Comparison of ENCODE assay signal across 34 cellular contexts in genomic region chr10:52650873-52651272, GRCh38.
"Had no signal": no experiment of that assay in that cellular context is flagged by ENCODE, and none has a peak within 500 bp of the region (broad histone marks: within the 10 kb centered on the region; RNA-seq: fewer than 3 reads in every experiment).

No MANE protein-coding gene starts in this region.

- H3K27me3 ChIP-seq: brain microvascular endothelial cell had no signal

- H3K9me3 Mint-ChIP-seq: activated CD4-positive, alpha-beta memory T cell treated with anti-CD3 and anti-CD28 coated beads, Interleukin-2, amount 10 ng/mL, durations not matched to agents 7 days and 5 days; activated naive CD8-positive, alpha-beta T cell treated with anti-CD3 and anti-CD28 coated beads, Interleukin-2, amount 50 U/mL, for 24 hours had no signal

- H3K36me3 ChIP-seq: brain microvascular endothelial cell, WERI-Rb-1 had no signal

- DNase-seq: activated CD4-positive, alpha-beta memory T cell treated with anti-CD3 and anti-CD28 coated beads, Interleukin-2, amount 10 ng/mL, durations not matched to agents 7 days and 5 days; activated CD4-positive, alpha-beta T cell treated with anti-CD3 and anti-CD28 coated beads for 1 hour; activated CD4-positive, alpha-beta T cell treated with anti-CD3 and anti-CD28 coated beads for 48 hours; activated CD4-positive, CD25-positive, alpha-beta regulatory T cell; activated CD8-positive, alpha-beta memory T cell treated with anti-CD3 and anti-CD28 coated beads for 24 hours; activated CD8-positive, alpha-beta memory T cell treated with anti-CD3 and anti-CD28 coated beads, Interleukin-2, amount 10 ng/mL, durations not matched to agents 7 days and 5 days; activated CD8-positive, alpha-beta memory T cell treated with anti-CD3 and anti-CD28 coated beads, Interleukin-2, amount 50 U/mL, for 48 hours; activated effector memory CD4-positive, alpha-beta T cell treated with Interleukin-2 at 50 U/mL for 16 hours; activated naive CD4-positive, alpha-beta T cell treated with anti-CD3 and anti-CD28 coated beads, Interleukin-2, amount 10 ng/mL, durations not matched to agents 7 days and 5 days; activated naive CD8-positive, alpha-beta T cell treated with anti-CD3 and anti-CD28 coated beads, Interleukin-2, amount 50 U/mL, for 24 hours; activated T-cell treated with anti-CD3 and anti-CD28 coated beads, Interleukin-2, amount 50 U/mL, for 48 hours; anterior cingulate cortex; brain microvascular endothelial cell; NCI-H1092 treated with DMSO at 0.1 percent for 48 hours; NCI-H1417; NCI-H146; NCI-H187; NCI-H2029 treated with DMSO at 0.1 percent for 48 hours; NCI-H2107; NCI-H2171; NCI-H510A; NCI-H526; NCI-H748 treated with DMSO at 0.1 percent for 48 hours; NK-92 treated with Interleukin-12 subunit alpha and Interleukin-12 subunit beta, amount 100 ng/mL, for 24 hours; PC-3; SIG-M5; T-cell; T-helper 17 cell; WERI-Rb-1 had no signal

- ATAC-seq: activated CD8-positive, alpha-beta memory T cell treated with anti-CD3 and anti-CD28 coated beads, Interleukin-2, amount 10 ng/mL, durations not matched to agents 7 days and 5 days; activated naive CD8-positive, alpha-beta T cell treated with anti-CD3 and anti-CD28 coated beads, Interleukin-2, amount 50 U/mL, for 24 hours; PC-3; Right ventricle myocardium inferior; SK-N-SH treated with all-trans-retinoic acid at 6 μM for 48 hours; T-cell; T-helper 17 cell had no signal

- H3K36me3 Mint-ChIP-seq: activated CD8-positive, alpha-beta memory T cell treated with anti-CD3 and anti-CD28 coated beads, Interleukin-2, amount 10 ng/mL, durations not matched to agents 7 days and 5 days; activated naive CD4-positive, alpha-beta T cell treated with anti-CD3 and anti-CD28 coated beads, Interleukin-2, amount 10 ng/mL, durations not matched to agents 7 days and 5 days; activated naive CD8-positive, alpha-beta T cell; T-cell had no signal

- H3K27ac Mint-ChIP-seq: activated CD4-positive, alpha-beta memory T cell treated with anti-CD3 and anti-CD28 coated beads, Interleukin-2, amount 10 ng/mL, durations not matched to agents 7 days and 5 days; activated CD8-positive, alpha-beta memory T cell treated with anti-CD3 and anti-CD28 coated beads, Interleukin-2, amount 10 ng/mL, durations not matched to agents 7 days and 5 days; activated naive CD4-positive, alpha-beta T cell treated with anti-CD3 and anti-CD28 coated beads, Interleukin-2, amount 10 ng/mL, durations not matched to agents 7 days and 5 days; activated naive CD8-positive, alpha-beta T cell; activated naive CD8-positive, alpha-beta T cell treated with anti-CD3 and anti-CD28 coated beads, Interleukin-2, amount 50 U/mL, for 24 hours; T-cell; T-helper 17 cell had no signal

- H3K27me3 Mint-ChIP-seq: activated CD4-positive, alpha-beta memory T cell treated with anti-CD3 and anti-CD28 coated beads, Interleukin-2, amount 10 ng/mL, durations not matched to agents 7 days and 5 days; activated CD8-positive, alpha-beta memory T cell treated with anti-CD3 and anti-CD28 coated beads, Interleukin-2, amount 10 ng/mL, durations not matched to agents 7 days and 5 days; activated naive CD4-positive, alpha-beta T cell treated with anti-CD3 and anti-CD28 coated beads, Interleukin-2, amount 10 ng/mL, durations not matched to agents 7 days and 5 days; activated naive CD8-positive, alpha-beta T cell; activated naive CD8-positive, alpha-beta T cell treated with anti-CD3 and anti-CD28 coated beads, Interleukin-2, amount 50 U/mL, for 24 hours; central memory CD8-positive, alpha-beta T cell; T-cell; T-helper 17 cell had no signal

- H3K4me1 Mint-ChIP-seq: activated CD4-positive, alpha-beta memory T cell treated with anti-CD3 and anti-CD28 coated beads, Interleukin-2, amount 10 ng/mL, durations not matched to agents 7 days and 5 days; activated CD8-positive, alpha-beta memory T cell treated with anti-CD3 and anti-CD28 coated beads, Interleukin-2, amount 10 ng/mL, durations not matched to agents 7 days and 5 days; activated naive CD4-positive, alpha-beta T cell treated with anti-CD3 and anti-CD28 coated beads, Interleukin-2, amount 10 ng/mL, durations not matched to agents 7 days and 5 days; central memory CD8-positive, alpha-beta T cell; T-cell; T-helper 17 cell had no signal

- H3K4me3 Mint-ChIP-seq: activated CD4-positive, alpha-beta memory T cell treated with anti-CD3 and anti-CD28 coated beads, Interleukin-2, amount 10 ng/mL, durations not matched to agents 7 days and 5 days; activated CD8-positive, alpha-beta memory T cell treated with anti-CD3 and anti-CD28 coated beads, Interleukin-2, amount 10 ng/mL, durations not matched to agents 7 days and 5 days; activated naive CD4-positive, alpha-beta T cell treated with anti-CD3 and anti-CD28 coated beads, Interleukin-2, amount 10 ng/mL, durations not matched to agents 7 days and 5 days; activated naive CD8-positive, alpha-beta T cell; activated naive CD8-positive, alpha-beta T cell treated with anti-CD3 and anti-CD28 coated beads, Interleukin-2, amount 50 U/mL, for 24 hours; central memory CD8-positive, alpha-beta T cell; T-cell; T-helper 17 cell had no signal

- H3K27ac ChIP-seq: brain microvascular endothelial cell, RWPE1, WERI-Rb-1 had no signal
